In genomic region chr4:87130482-87130881, GRCh38 we compare ENCODE assay signal across 22 cellular contexts.
"Had no signal": no experiment of that assay in that cellular context is flagged by ENCODE, and none has a peak within 500 bp of the region (broad histone marks: within the 10 kb centered on the region; RNA-seq: fewer than 3 reads in every experiment).

No MANE protein-coding gene starts in this region.

- H3K4me3 ChIP-seq: coronary artery, left lung, lower lobe of right lung, prostate gland, spleen, tibial nerve had no signal

- H3K4me1 ChIP-seq: left lung, lower lobe of right lung, prostate gland, spleen, tibial nerve had no signal

- DNase-seq: effector CD4-positive, alpha-beta T cell; foreskin melanocyte; immature natural killer cell; left lung; lower lobe of right lung; mesenchymal stem cell; midbrain; naive B cell; nephron progenitor cell; retina; spleen; stimulated activated CD4-positive, alpha-beta T cell treated with anti-CD3 and anti-CD28 coated beads, Interleukin-15, amount 100 ng/mL, for 24 hours; stimulated activated CD4-positive, alpha-beta T cell treated with anti-CD3 and anti-CD28 coated beads, Interleukin-1b, Interleukin-23, amount 100 ng/mL, for 48 hours; stimulated activated CD4-positive, alpha-beta T cell treated with anti-CD3 and anti-CD28 coated beads, Interleukin-4, amount 100 ng/mL, for 24 hours had no signal

- H3K9me3 ChIP-seq: left lung, lower lobe of right lung, prostate gland, spleen, tibial nerve had no signal

- FAIRE-seq: keratinocyte had no signal

- ATAC-seq: sciatic nerve; stimulated activated memory B cell treated with anti-CD40 and anti-IgM and Interleukin-4, amounts not matched to agents 10 μg/mL and 1 μg/mL and 100 μg/mL, for 72 hours had no signal

- H3K27me3 ChIP-seq: left lung, spleen, tibial nerve had no signal

- H3K9me3 Mint-ChIP-seq: immature natural killer cell; naive B cell; stimulated activated memory B cell treated with anti-CD40 and anti-IgM and Interleukin-4, amounts not matched to agents 10 μg/mL and 1 μg/mL and 100 μg/mL, for 72 hours; stimulated activated naive CD8-positive, alpha-beta T cell treated with anti-CD3 and anti-CD28 coated beads, Interleukin-15, Interleukin-2, amounts not matched to agents 100 ng/mL and 50 ng/mL, for 24 hours had no signal

- H3K27ac Mint-ChIP-seq: immature natural killer cell; nephron progenitor cell; stimulated activated memory B cell treated with anti-CD40 and anti-IgM and Interleukin-4, amounts not matched to agents 10 μg/mL and 1 μg/mL and 100 μg/mL, for 72 hours had no signal

- H3K4me1 Mint-ChIP-seq: stimulated activated memory B cell treated with anti-CD40 and anti-IgM and Interleukin-4, amounts not matched to agents 10 μg/mL and 1 μg/mL and 100 μg/mL, for 72 hours had no signal

- H3K27me3 Mint-ChIP-seq: naive B cell; stimulated activated memory B cell treated with anti-CD40 and anti-IgM and Interleukin-4, amounts not matched to agents 10 μg/mL and 1 μg/mL and 100 μg/mL, for 72 hours; stimulated activated naive CD8-positive, alpha-beta T cell treated with anti-CD3 and anti-CD28 coated beads, Interleukin-15, Interleukin-2, amounts not matched to agents 100 ng/mL and 50 ng/mL, for 24 hours had no signal

- H3K4me3 Mint-ChIP-seq: immature natural killer cell; naive B cell; nephron progenitor cell; stimulated activated memory B cell treated with anti-CD40 and anti-IgM and Interleukin-4, amounts not matched to agents 10 μg/mL and 1 μg/mL and 100 μg/mL, for 72 hours; stimulated activated naive CD8-positive, alpha-beta T cell treated with anti-CD3 and anti-CD28 coated beads, Interleukin-15, Interleukin-2, amounts not matched to agents 100 ng/mL and 50 ng/mL, for 24 hours had no signal

- H3K27ac ChIP-seq: coronary artery, parathyroid adenoma, prostate gland, spleen, tibial nerve had no signal
